ENCODE assay signal across 2 cellular contexts in genomic region chr5:72602696-72603685, GRCh38.
TF ChIP-seq lines count a peak whose summit lies in the region.

No MANE protein-coding gene starts in this region.

TF ChIP-seq in HepG2, 621 proteins besides CTCF, POLR2A, EP300 and RAD21 (continued from another document):
- TF ChIP-seq MAFK (conservative IDR thresholded peaks at IDR 0.05 in 1 of 2, IDR thresholded peaks at IDR 0.05 in 1 of 2; ENCODE audit: low read length in 2 of 2): peak; percentile 46 to 51; a peak in 3 of 4 replicates
- peak; percentile 57 for TF ChIP-seq MAFF (IDR thresholded peaks at IDR 0.05; ENCODE audit: low read depth, low read length)
- no peak for TF ChIP-seq ZNF782 (CRISPR knock-in tag; IDR thresholded peaks at IDR 0.05; ENCODE audit: borderline replicate concordance)
- TF ChIP-seq RXRA (CRISPR knock-in tag; IDR thresholded peaks at IDR 0.05): no peak
- TF ChIP-seq HES4 (CRISPR knock-in tag; IDR thresholded peaks at IDR 0.05; ENCODE audit: borderline replicate concordance): no peak
- TF ChIP-seq ZUFSP (CRISPR knock-in tag; IDR thresholded peaks at IDR 0.05; ENCODE audit: borderline replicate concordance): no peak
- no peak for TF ChIP-seq ZKSCAN1 (IDR thresholded peaks at IDR 0.05; ENCODE audit: low read length)

TF ChIP-seq in endothelial cell of umbilical vein, 7 proteins besides CTCF, POLR2A, EP300 and RAD21:
- TF ChIP-seq MYC (IDR thresholded peaks at IDR 0.05; ENCODE audit: low read depth, low read length) (no peak), POLR2AphosphoS5 (IDR thresholded peaks at IDR 0.05; ENCODE audit: insufficient read depth, low read depth, low read length) (no peak), FOS (IDR thresholded peaks at IDR 0.05; ENCODE audit: borderline replicate concordance, insufficient read depth, low read length) (no peak), JUN (IDR thresholded peaks at IDR 0.05; ENCODE audit: borderline replicate concordance, insufficient read depth, insufficient read length, low read depth) (no peak), GATA2 (IDR thresholded peaks at IDR 0.05; ENCODE audit: insufficient read depth, insufficient read length, low read depth, low read length) (no peak), MAX (IDR thresholded peaks at IDR 0.05; ENCODE audit: insufficient read depth, insufficient read length) (no peak), EZH2 (IDR thresholded peaks at IDR 0.05; ENCODE audit: borderline replicate concordance, low read depth, low read length, severe bottlenecking) (no peak)
